In genomic region chr10:102841827-102842345, GRCh38 we compare ENCODE assay signal across 19 cellular contexts. TPM values are rescaled to one million over a fixed set of nuclear protein-coding genes. Genes with fewer than 3 reads are reported as not detected.
A peak's percentile ranks its signal among the peaks of the same experiment; 100 is the strongest.
DNase-seq lines count a peak whose midpoint lies in the region; TF ChIP-seq lines count a peak whose summit lies in the region.
"Had no signal": no experiment of that assay in that cellular context is flagged by ENCODE, and none has a peak within 500 bp of the region (broad histone marks: within the 10 kb centered on the region; RNA-seq: fewer than 3 reads in every experiment).

No MANE protein-coding gene starts in this region.

- intact Hi-C loops in thyroid gland (cut with DNase I), result no loop called here

- no peak for TF ChIP-seq POLR2A in thyroid gland (IDR thresholded peaks at IDR 0.05)

- no peaks in the 10 kb centered on the region for H3K36me3 ChIP-seq in liver (ENCODE audit: control insufficient read depth in 4 of 4, insufficient read depth in 3 of 4, low read depth in 1 of 4, low read length in 3 of 4)
- no peaks in the 10 kb centered on the region for H3K36me3 ChIP-seq in thyroid gland
- no peaks in the 10 kb centered on the region for H3K36me3 ChIP-seq in endodermal cell (ENCODE audit: control insufficient read depth, insufficient read depth, low read length)
- H3K36me3 ChIP-seq: BE2C had no signal

- peak; percentile 30 for DNase-seq in astrocyte of the hippocampus (ENCODE audit: low read depth, low spot score)
- DNase-seq in thyroid gland, result peak; percentile 58 to 64
- no peak for DNase-seq in endodermal cell
- no peak for DNase-seq in NCI-H748 treated with DMSO at 0.1 percent for 48 hours (lab: John Stamatoyannopoulos, UW)
- DNase-seq in SW480 (ENCODE audit: low spot score), result no peak
- DNase-seq: ACHN; BE2C; C1 segment of cervical spinal cord; CD4-positive, CD25-positive, alpha-beta regulatory T cell; CD8-positive, alpha-beta memory T cell; COR-L47; DMS 273 treated with DMSO at 0.1 percent for 48 hours; DMS53; GDM1; H9 had no signal

- H3K27me3 Mint-ChIP-seq in endodermal cell (ENCODE audit: insufficient read depth), result peaks cover 5% of the 10 kb centered on the region

- peaks cover 11% of the 10 kb centered on the region for H3K36me3 Mint-ChIP-seq in endodermal cell (ENCODE audit: low read depth)

- peaks cover 51% of the 10 kb centered on the region for H3K9me3 Mint-ChIP-seq in endodermal cell

- TF ChIP-seq RAD21 in liver (IDR thresholded peaks at IDR 0.05), result peak; percentile 25 to 64

- no peaks in the 10 kb centered on the region for H3K4me1 Mint-ChIP-seq in endodermal cell
- H3K4me1 Mint-ChIP-seq: CD4-positive, CD25-positive, alpha-beta regulatory T cell; CD8-positive, alpha-beta memory T cell; IgD-negative memory B cell had no signal

- H3K4me1 ChIP-seq in liver (ENCODE audit: control insufficient read depth in 4 of 4, insufficient read depth in 4 of 4, low read length in 3 of 4) (peaks cover 1 to 22% (median 13%) of the 10 kb centered on the region in 4 donors), thyroid gland (peaks cover 33 to 36% of the 10 kb centered on the region in 2 donors), endodermal cell (ENCODE audit: control insufficient read depth, insufficient read depth, low read length) (no peaks in the 10 kb centered on the region)
- H3K4me1 ChIP-seq: BE2C had no signal

- TF ChIP-seq CTCF in liver (IDR thresholded peaks at IDR 0.05; ENCODE audit: low read depth, low read length, missing input control) (no peak), thyroid gland (IDR thresholded peaks at IDR 0.05) (no peak), endodermal cell (conservative IDR thresholded peaks at IDR 0.05) (no peak)

- H3K9me3 ChIP-seq in liver (ENCODE audit: control insufficient read depth in 4 of 4, low read length in 3 of 4) (peaks cover 0 to 13% (median under 1%) of the 10 kb centered on the region in 4 donors), thyroid gland (no peaks in the 10 kb centered on the region), endodermal cell (ENCODE audit: control insufficient read depth, low read length) (peaks cover 15% of the 10 kb centered on the region)
- H3K9me3 ChIP-seq: BE2C had no signal

- H3K4me3 ChIP-seq in liver (ENCODE audit: low read depth in 1 of 3, low read length in 3 of 3) (no peak overlapping the region), thyroid gland (replicated peaks in 1 of 3) (no peak overlapping the region), endodermal cell (ENCODE audit: low read length) (no peak overlapping the region)

- WGBS in liver, result 60% methylated on average over 11 of the region's 11 CpGs
- 37 to 59% methylated on average over 11 of the region's 11 CpGs for WGBS in thyroid gland, 2 donors
- 88 to 95% methylated on average over 8 to 11 of the region's 11 CpGs for WGBS in endodermal cell (ENCODE audit: insufficient coverage in 1 of 2, insufficient read length in 1 of 2), 2 experiments

- H3K27me3 ChIP-seq in liver (ENCODE audit: control insufficient read depth in 4 of 4, insufficient read depth in 4 of 4, low read length in 3 of 4) (no peaks in the 10 kb centered on the region), thyroid gland (no peaks in the 10 kb centered on the region), endodermal cell (ENCODE audit: control insufficient read depth, insufficient read depth, low read length, poor library complexity, severe bottlenecking) (no peaks in the 10 kb centered on the region)
- H3K27me3 ChIP-seq: BE2C had no signal

- no peak overlapping the region for H3K27ac Mint-ChIP-seq in endodermal cell
- H3K27ac Mint-ChIP-seq: CD8-positive, alpha-beta memory T cell; H9; IgD-negative memory B cell had no signal

- H3K4me3 Mint-ChIP-seq in endodermal cell, result no peak overlapping the region
- H3K4me3 Mint-ChIP-seq: CD8-positive, alpha-beta memory T cell; H9; IgD-negative memory B cell had no signal

- H3K9ac ChIP-seq in liver (ENCODE audit: low read depth in 1 of 2, low read length in 2 of 2), result no peak overlapping the region
- H3K9ac ChIP-seq in endodermal cell (ENCODE audit: extremely low read depth, low read length, poor library complexity, severe bottlenecking), result no peak overlapping the region

- H3K27ac ChIP-seq in liver (ENCODE audit: low read depth in 1 of 2, low read length in 2 of 2), result peak overlapping the region in 1 of 2 donors; percentile 60
- peak overlapping the region; percentile 79 to 81 (median 80) for H3K27ac ChIP-seq in thyroid gland
- no peak overlapping the region for H3K27ac ChIP-seq in endodermal cell (ENCODE audit: low read depth, low read length)

TF ChIP-seq in liver, 16 proteins besides CTCF, POLR2A, EP300 and RAD21:
- no peak for TF ChIP-seq NR2F2 (IDR thresholded peaks at IDR 0.05)
- no peak for TF ChIP-seq TAF1 (conservative IDR thresholded peaks at IDR 0.05)
- TF ChIP-seq RXRA (IDR thresholded peaks at IDR 0.05), result peak in 1 of 2 donors; percentile 50
- no peak for TF ChIP-seq GABPA (IDR thresholded peaks at IDR 0.05 in 1 of 2, conservative IDR thresholded peaks at IDR 0.05 in 1 of 2)
- peak; percentile 46 for TF ChIP-seq YY1 (IDR thresholded peaks at IDR 0.05)
- TF ChIP-seq SP1 (IDR thresholded peaks at IDR 0.05), result peak; percentile 18
- TF ChIP-seq FOXA2 (IDR thresholded peaks at IDR 0.05), result peak; percentile 85
- peak; percentile 62 for TF ChIP-seq FOXA1 (IDR thresholded peaks at IDR 0.05)
- no peak for TF ChIP-seq EGR1 (IDR thresholded peaks at IDR 0.05; ENCODE audit: low read depth in 2 of 2)
- TF ChIP-seq JUND (IDR thresholded peaks at IDR 0.05), result peak in 1 of 2 donors; percentile 20
- peak; percentile 9 for TF ChIP-seq MAX (IDR thresholded peaks at IDR 0.05)
- TF ChIP-seq REST (IDR thresholded peaks at IDR 0.05), result no peak
- TF ChIP-seq HNF4G (IDR thresholded peaks at IDR 0.05), result no peak
- TF ChIP-seq HNF4A (conservative IDR thresholded peaks at IDR 0.05), result peak; percentile 54 to 70
- TF ChIP-seq ATF3 (IDR thresholded peaks at IDR 0.05), result no peak
- TF ChIP-seq ZBTB33 (IDR thresholded peaks at IDR 0.05), result no peak

RNA-seq across cellular contexts. Expression of gene CYP17A1, which starts 4.7 kb away (rescaled TPM):
- 1 to 10 TPM in 1 of 2 donors, not detected in 1; 1.0 TPM for total RNA-seq in liver
- 10 to 100 TPM in 1 of 2 donors, under 1 TPM in 1; 0.16 to 13.1 TPM for polyA plus RNA-seq in liver
- total RNA-seq in thyroid gland, result 10 to 100 TPM in 3 of 4 donors, 1 to 10 TPM in 1; 4.0 to 29.1 (median 15.9) TPM
- not detected for total RNA-seq in endodermal cell
- not detected for polyA plus RNA-seq in endodermal cell (2013, experiment 1 of 2)
- polyA plus RNA-seq in endodermal cell (2013, experiment 2 of 2), result not detected
- total RNA-seq: CD4-positive, CD25-positive, alpha-beta regulatory T cell; CD8-positive, alpha-beta memory T cell; Daoy; H1; H9 had no signal
- polyA plus RNA-seq: CD4-positive, CD25-positive, alpha-beta regulatory T cell; H1 had no signal

RNA-seq across cellular contexts. Expression of gene BORCS7, which starts 12.2 kb away (rescaled TPM):
- 10 to 100 TPM; 30.0 to 30.6 TPM for total RNA-seq in liver
- 10 to 100 TPM; 30.5 to 55.0 TPM for polyA plus RNA-seq in liver
- total RNA-seq in thyroid gland, result 100 to 1,000 TPM in 2 of 4 donors, 10 to 100 TPM in 2; 77.4 to 134 (median 93.8) TPM
- total RNA-seq in endodermal cell, result 1 to 10 TPM; 5.0 to 5.7 TPM
- polyA plus RNA-seq in endodermal cell (2013, experiment 1 of 2), result 16.1 TPM
- polyA plus RNA-seq in endodermal cell (2013, experiment 2 of 2), result 15.2 TPM

RNA-seq across cellular contexts. Expression of gene AS3MT, which starts 27.4 kb away (rescaled TPM):
- total RNA-seq in liver (10 to 100 TPM; 18.8 to 38.1 TPM), thyroid gland (10 to 100 TPM in 2 of 4 donors, 1 to 10 TPM in 2; 9.8 to 19.2 (median 13.5) TPM), endodermal cell (10 to 100 TPM; 10.2 to 20.9 TPM)
- 10 to 100 TPM; 13.4 to 13.6 TPM for polyA plus RNA-seq in liver
- polyA plus RNA-seq in endodermal cell (2013, experiment 1 of 2), result 19.9 TPM
- 19.3 TPM for polyA plus RNA-seq in endodermal cell (2013, experiment 2 of 2)
- polyA plus RNA-seq: CD4-positive, CD25-positive, alpha-beta regulatory T cell; CD8-positive, alpha-beta memory T cell; IgD-negative memory B cell had no signal

Comparison
In these comparisons a context has a peak if more than half of its experiments do, and no peak if none do; other contexts are left out.
1. DNase-seq: peak in astrocyte of the hippocampus (single experiment) and thyroid gland (2 of 2); none in endodermal cell (single experiment), NCI-H748 treated with DMSO at 0.1 percent for 48 hours (single experiment) and SW480 (single experiment).
2. RNA of gene BORCS7, which starts 12.2 kb away (total RNA-seq): 77.4 to 134 TPM in thyroid gland and 30.0 to 30.6 TPM in liver; 5.0 to 5.7 TPM in endodermal cell; every median in the first group is over 4 times any median in the second.